In the genomic region with DNA sequence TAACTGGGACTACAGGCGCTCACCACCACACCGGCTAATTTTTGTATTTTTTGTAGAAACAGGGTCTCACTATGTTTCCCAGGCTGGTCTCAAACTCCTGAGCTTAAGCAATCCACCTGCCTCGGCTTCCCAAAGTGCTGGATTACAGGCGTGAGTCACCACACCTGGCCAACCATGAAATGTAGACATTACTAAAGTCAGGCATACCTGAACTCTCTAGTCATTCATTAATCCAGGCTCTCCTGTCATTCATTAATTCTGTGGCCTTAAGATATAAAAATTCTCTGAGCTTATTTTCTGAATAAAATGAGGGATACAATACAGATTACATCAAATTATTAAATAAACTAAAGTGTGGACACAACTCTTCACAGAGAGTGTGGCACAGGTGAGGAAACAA, we compare ENCODE assay signal across 24 cellular contexts.
"Had no signal": no experiment of that assay in that cellular context is flagged by ENCODE, and none has a peak within 500 bp of the region (broad histone marks: within the 10 kb centered on the region; RNA-seq: fewer than 3 reads in every experiment).

No MANE protein-coding gene starts in this region.

- H3K27me3 ChIP-seq: sigmoid colon, testis had no signal

- H3K36me3 ChIP-seq: left ventricle myocardium inferior, sigmoid colon, WERI-Rb-1 had no signal

- H3K36me3 Mint-ChIP-seq: mesothelial cell of epicardium had no signal

- H3K4me3 ChIP-seq: left ventricle myocardium inferior, sigmoid colon, testis had no signal

- H3K4me1 ChIP-seq: left ventricle myocardium inferior, sigmoid colon, testis had no signal

- H3K9me3 ChIP-seq: sigmoid colon, testis had no signal

- H3K27me3 Mint-ChIP-seq: activated naive CD4-positive, alpha-beta T cell treated with anti-CD3 and anti-CD28 coated beads, Interleukin-2, amount 50 U/mL, for 24 hours; brain; dendritic cell treated with granulocyte-macrophage colony-stimulating factor and Interleukin-4, amounts not matched to agents 40 ng/mL and 50 ng/mL, for 4 days; T-cell had no signal

- ATAC-seq: activated CD8-positive, alpha-beta T cell treated with anti-CD3 and anti-CD28 coated beads for 36 hours; esophagus mucosa; natural killer cell; T-cell had no signal

- H3K4me1 Mint-ChIP-seq: brain had no signal

- H3K27ac Mint-ChIP-seq: activated CD4-positive, alpha-beta T cell treated with anti-CD3 and anti-CD28 coated beads, Interleukin-2, amount 10 ng/mL, durations not matched to agents 7 days and 5 days; activated CD8-positive, alpha-beta T cell treated with anti-CD3 and anti-CD28 coated beads for 36 hours; activated naive CD4-positive, alpha-beta T cell treated with anti-CD3 and anti-CD28 coated beads, Interleukin-2, amount 50 U/mL, for 24 hours; activated T-helper 1 cell treated with anti-CD3 and anti-CD28 coated beads, Interleukin-12 subunit alpha, Interleukin-12 subunit beta, Interleukin-2, Interleukin-4 antibody, amounts not matched to agents 30 ng/mL and 10 ng/mL and 1 ng/mL, durations not matched to agents 14 hours and 24 hours and 36 hours; brain; dendritic cell treated with granulocyte-macrophage colony-stimulating factor and Interleukin-4, amounts not matched to agents 40 ng/mL and 50 ng/mL, for 4 days; natural killer cell; T-cell; T-helper 2 cell treated with Interferon-gamma antibody and Interleukin-4, amounts not matched to agents 5 μg/mL and 100 μg/mL, for 36 hours had no signal

- H3K9me3 Mint-ChIP-seq: activated CD8-positive, alpha-beta T cell treated with anti-CD3 and anti-CD28 coated beads for 36 hours; activated T-helper 1 cell treated with anti-CD3 and anti-CD28 coated beads, Interleukin-12 subunit alpha, Interleukin-12 subunit beta, Interleukin-2, Interleukin-4 antibody, amounts not matched to agents 30 ng/mL and 10 ng/mL and 1 ng/mL, durations not matched to agents 14 hours and 24 hours and 36 hours; mesothelial cell of epicardium; natural killer cell had no signal

- DNase-seq: activated CD4-positive, alpha-beta T cell treated with anti-CD3 and anti-CD28 coated beads, Interleukin-2, amount 10 ng/mL, durations not matched to agents 7 days and 5 days; activated CD4-positive, CD25-positive, alpha-beta regulatory T cell treated with anti-CD3 and anti-CD28 coated beads, Interleukin-2, amount 50 U/mL, for 72 hours; activated CD8-positive, alpha-beta T cell treated with anti-CD3 and anti-CD28 coated beads for 36 hours; activated gamma-delta T cell; anterior cingulate cortex; caudate nucleus; effector CD8-positive, alpha-beta T cell; head of caudate nucleus; hypothalamus; left ventricle myocardium inferior; natural killer cell; sigmoid colon; stimulated activated CD4-positive, alpha-beta T cell treated with anti-CD3 and anti-CD28 coated beads, Interleukin-4, amount 100 ng/mL, for 1 hour; stimulated activated naive CD4-positive, alpha-beta T cell; T-cell; testis; WERI-Rb-1 had no signal

- H3K27ac ChIP-seq: left ventricle myocardium inferior, sigmoid colon, testis, WERI-Rb-1 had no signal

- H3K4me3 Mint-ChIP-seq: activated CD4-positive, alpha-beta T cell treated with anti-CD3 and anti-CD28 coated beads, Interleukin-2, amount 10 ng/mL, durations not matched to agents 7 days and 5 days; activated CD8-positive, alpha-beta T cell treated with anti-CD3 and anti-CD28 coated beads for 36 hours; activated naive CD4-positive, alpha-beta T cell treated with anti-CD3 and anti-CD28 coated beads, Interleukin-2, amount 50 U/mL, for 24 hours; activated T-helper 1 cell treated with anti-CD3 and anti-CD28 coated beads, Interleukin-12 subunit alpha, Interleukin-12 subunit beta, Interleukin-2, Interleukin-4 antibody, amounts not matched to agents 30 ng/mL and 10 ng/mL and 1 ng/mL, durations not matched to agents 14 hours and 24 hours and 36 hours; brain; dendritic cell treated with granulocyte-macrophage colony-stimulating factor and Interleukin-4, amounts not matched to agents 40 ng/mL and 50 ng/mL, for 4 days; mesothelial cell of epicardium; natural killer cell; T-cell; T-helper 2 cell treated with Interferon-gamma antibody and Interleukin-4, amounts not matched to agents 5 μg/mL and 100 μg/mL, for 36 hours had no signal
